In genomic region chr10:32943395-32943794, GRCh38 we compare ENCODE assay signal across 9 cellular contexts. TPM values are rescaled to one million over a fixed set of nuclear protein-coding genes. Genes with fewer than 3 reads are reported as not detected.
DNase-seq lines count a peak whose midpoint lies in the region; ATAC-seq and TF ChIP-seq lines count a peak whose summit lies in the region.
"Had no signal": no experiment of that assay in that cellular context is flagged by ENCODE, and none has a peak within 500 bp of the region (broad histone marks: within the 10 kb centered on the region; RNA-seq: fewer than 3 reads in every experiment).

No MANE protein-coding gene starts in this region.

- WGBS in endodermal cell (ENCODE audit: insufficient coverage in 1 of 2, insufficient read length in 1 of 2), 2 experiments = 87 to 100% methylated on average over 2 of the region's 2 CpGs

- H3K36me3 ChIP-seq in endodermal cell (ENCODE audit: control insufficient read depth, insufficient read depth, low read length) = no peaks in the 10 kb centered on the region

- H3K27ac Mint-ChIP-seq in immature natural killer cell (peak overlapping the region in 5 of 6 donors; percentile 37 to 78 (median 73)), endodermal cell (no peak overlapping the region)
- H3K27ac Mint-ChIP-seq in stimulated activated naive CD8-positive, alpha-beta T cell treated with anti-CD3 and anti-CD28 coated beads, Interleukin-15, amount 100 ng/mL, for 72 hours = no peak overlapping the region

- H3K9me3 Mint-ChIP-seq in immature natural killer cell (no peaks in the 10 kb centered on the region), endodermal cell (no peaks in the 10 kb centered on the region)
- no peaks in the 10 kb centered on the region for H3K9me3 Mint-ChIP-seq in stimulated activated naive CD8-positive, alpha-beta T cell treated with anti-CD3 and anti-CD28 coated beads, Interleukin-15, amount 100 ng/mL, for 72 hours

- H3K27me3 Mint-ChIP-seq in immature natural killer cell (ENCODE audit: low read depth in 3 of 3) (peaks cover 0 to 2% (median 2%) of the 10 kb centered on the region in 3 donors), endodermal cell (ENCODE audit: insufficient read depth) (no peaks in the 10 kb centered on the region)
- no peaks in the 10 kb centered on the region for H3K27me3 Mint-ChIP-seq in stimulated activated naive CD8-positive, alpha-beta T cell treated with anti-CD3 and anti-CD28 coated beads, Interleukin-15, amount 100 ng/mL, for 72 hours

- H3K4me3 ChIP-seq in endodermal cell (ENCODE audit: low read length) = no peak overlapping the region

- H3K27me3 ChIP-seq in endodermal cell (ENCODE audit: control insufficient read depth, insufficient read depth, low read length, poor library complexity, severe bottlenecking) = no peaks in the 10 kb centered on the region

- peaks cover 10% of the 10 kb centered on the region for H3K4me1 ChIP-seq in endodermal cell (ENCODE audit: control insufficient read depth, insufficient read depth, low read length)

- no peaks in the 10 kb centered on the region for H3K9me3 ChIP-seq in endodermal cell (ENCODE audit: control insufficient read depth, low read length)

- DNase-seq in immature natural killer cell (no peak), NCI-H345 (lab: John Stamatoyannopoulos, UW) (no peak), endodermal cell (no peak), NOMO-1 treated with dmso at 0.1 percent for 144 hours (lab: John Stamatoyannopoulos, UW; ENCODE audit: unreplicated experiment) (no peak)
- no peak for DNase-seq in stimulated activated naive CD8-positive, alpha-beta T cell treated with anti-CD3 and anti-CD28 coated beads, Interleukin-15, amount 100 ng/mL, for 72 hours
- DNase-seq: GF-D8 had no signal

- H3K4me3 Mint-ChIP-seq in immature natural killer cell (peak overlapping the region in 4 of 5 donors; percentile 17 to 54 (median 29)), endodermal cell (no peak overlapping the region)
- H3K4me3 Mint-ChIP-seq in stimulated activated naive CD8-positive, alpha-beta T cell treated with anti-CD3 and anti-CD28 coated beads, Interleukin-15, amount 100 ng/mL, for 72 hours = no peak overlapping the region

- TF ChIP-seq CTCF in endodermal cell (conservative IDR thresholded peaks at IDR 0.05) = no peak

- peak; percentile 67 for ATAC-seq in GM18502 (IDR thresholded peaks at IDR 0.05; ENCODE audit: poor library complexity, unreplicated experiment)
- ATAC-seq in GM21381 (IDR thresholded peaks at IDR 0.05; ENCODE audit: unreplicated experiment) = peak; percentile 57
- peak; percentile 66 for ATAC-seq in HG03342 (IDR thresholded peaks at IDR 0.05; ENCODE audit: unreplicated experiment)
- no peak for ATAC-seq in stimulated activated naive CD8-positive, alpha-beta T cell treated with anti-CD3 and anti-CD28 coated beads, Interleukin-15, amount 100 ng/mL, for 72 hours

- no peak overlapping the region for H3K27ac ChIP-seq in endodermal cell (ENCODE audit: low read depth, low read length)

- H3K4me1 Mint-ChIP-seq in immature natural killer cell (peaks cover 76 to 92% of the 10 kb centered on the region in 2 donors), endodermal cell (peaks cover 49% of the 10 kb centered on the region)
- H3K4me1 Mint-ChIP-seq in stimulated activated naive CD8-positive, alpha-beta T cell treated with anti-CD3 and anti-CD28 coated beads, Interleukin-15, amount 100 ng/mL, for 72 hours = peaks cover 39% of the 10 kb centered on the region

- H3K9ac ChIP-seq in endodermal cell (ENCODE audit: extremely low read depth, low read length, poor library complexity, severe bottlenecking) = no peak overlapping the region

- H3K36me3 Mint-ChIP-seq in immature natural killer cell (peaks cover 0 to 7% (median 0%) of the 10 kb centered on the region in 3 donors), endodermal cell (ENCODE audit: low read depth) (no peaks in the 10 kb centered on the region)

RNA-seq across cellular contexts. Expression of gene ITGB1, which starts 14.6 kb away (rescaled TPM):
- 100 to 1,000 TPM; 241 to 320 (median 276) TPM for polyA plus RNA-seq in immature natural killer cell
- 100 to 1,000 TPM; 239 to 285 TPM for total RNA-seq in endodermal cell
- 324 TPM for polyA plus RNA-seq in endodermal cell (2013, experiment 1 of 2)
- 351 TPM for polyA plus RNA-seq in endodermal cell (2013, experiment 2 of 2)

Comparison
In these comparisons a context has a peak if more than half of its experiments do, and no peak if none do; other contexts are left out.
1. H3K27ac Mint-ChIP-seq: peak in immature natural killer cell (5 of 6); none in endodermal cell (single experiment) and stimulated activated naive CD8-positive, alpha-beta T cell treated with anti-CD3 and anti-CD28 coated beads, Interleukin-15, amount 100 ng/mL, for 72 hours (0 of 2).
2. H3K4me3 Mint-ChIP-seq: peak in immature natural killer cell (4 of 5); none in endodermal cell (single experiment) and stimulated activated naive CD8-positive, alpha-beta T cell treated with anti-CD3 and anti-CD28 coated beads, Interleukin-15, amount 100 ng/mL, for 72 hours (0 of 2).